Comparison of ENCODE assay signal across 16 cellular contexts in genomic region chr3:23201154-23201838, GRCh38. TPM values are rescaled to one million over a fixed set of nuclear protein-coding genes. Genes with fewer than 3 reads are reported as not detected.
A peak's percentile ranks its signal among the peaks of the same experiment; 100 is the strongest.
DNase-seq lines count a peak whose midpoint lies in the region; ATAC-seq and TF ChIP-seq lines count a peak whose summit lies in the region.
"Had no signal": no experiment of that assay in that cellular context is flagged by ENCODE, and none has a peak within 500 bp of the region (broad histone marks: within the 10 kb centered on the region; RNA-seq: fewer than 3 reads in every experiment).

No MANE protein-coding gene starts in this region.

- H3K9me3 ChIP-seq in osteoblast (ENCODE audit: low read depth, low read length): no peaks in the 10 kb centered on the region
- H3K9me3 ChIP-seq: BLaER1 had no signal

- H4K20me1 ChIP-seq in osteoblast (ENCODE audit: insufficient read depth, low read length): peaks cover 16% of the 10 kb centered on the region

- H3K27me3 ChIP-seq in osteoblast (ENCODE audit: insufficient read depth, low read length): peaks cover 15% of the 10 kb centered on the region

- H3K4me3 ChIP-seq in osteoblast (ENCODE audit: insufficient read depth, low read length) (no peak overlapping the region), coronary artery (no peak overlapping the region)

- H3K27me3 Mint-ChIP-seq in T-helper 1 cell treated with Interleukin-12 subunit alpha and Interleukin-12 subunit beta and Interleukin-4 antibody, amounts not matched to agents 30 μg/mL and 1 μg/mL, for 36 hours (ENCODE audit: low read depth): peaks cover 49% of the 10 kb centered on the region
- peaks cover 26% of the 10 kb centered on the region for H3K27me3 Mint-ChIP-seq in WTC11 (ENCODE audit: low read depth)

- POLR2A ChIA-PET in WTC11 (lab: Charles Lee): no interaction called here

- no peaks in the 10 kb centered on the region for H3K36me3 ChIP-seq in osteoblast (ENCODE audit: insufficient read depth, low read length)
- H3K36me3 ChIP-seq: BLaER1 had no signal

- peaks cover 11% of the 10 kb centered on the region for H3K4me1 ChIP-seq in osteoblast (ENCODE audit: insufficient read depth, low read length)

- H3K36me3 Mint-ChIP-seq in T-helper 1 cell treated with Interleukin-12 subunit alpha and Interleukin-12 subunit beta and Interleukin-4 antibody, amounts not matched to agents 30 μg/mL and 1 μg/mL, for 36 hours (ENCODE audit: low read depth): no peaks in the 10 kb centered on the region
- H3K36me3 Mint-ChIP-seq in WTC11: no peaks in the 10 kb centered on the region

- CTCF ChIA-PET in WTC11 (lab: Charles Lee): no interaction called here

- peak overlapping the region; percentile 41 for H3K4me3 Mint-ChIP-seq in T-helper 1 cell treated with Interleukin-12 subunit alpha and Interleukin-12 subunit beta and Interleukin-4 antibody, amounts not matched to agents 30 μg/mL and 1 μg/mL, for 36 hours
- H3K4me3 Mint-ChIP-seq in WTC11: peak overlapping the region; percentile 80

- H2AFZ ChIP-seq in osteoblast (ENCODE audit: low read length): no peak overlapping the region

- intact Hi-C loops in posterior vena cava (cut with DNase I): no loop called here

- no peaks in the 10 kb centered on the region for H3K9me3 Mint-ChIP-seq in T-helper 1 cell treated with Interleukin-12 subunit alpha and Interleukin-12 subunit beta and Interleukin-4 antibody, amounts not matched to agents 30 μg/mL and 1 μg/mL, for 36 hours
- no peaks in the 10 kb centered on the region for H3K9me3 Mint-ChIP-seq in WTC11

- H3K4me2 ChIP-seq in osteoblast (ENCODE audit: insufficient read depth, low read length): no peak overlapping the region

- peaks cover 32% of the 10 kb centered on the region for H3K79me2 ChIP-seq in osteoblast (ENCODE audit: insufficient read depth, low read length)

- TF ChIP-seq CTCF in WTC11 (IDR thresholded peaks at IDR 0.05): no peak
- no peak for TF ChIP-seq CTCF in osteoblast (IDR thresholded peaks at IDR 0.05; ENCODE audit: extremely low read depth, low read depth, low read length)
- no peak for TF ChIP-seq CTCF in coronary artery (IDR thresholded peaks at IDR 0.05)

- peaks cover 11% of the 10 kb centered on the region for H3K4me1 Mint-ChIP-seq in T-helper 1 cell treated with Interleukin-12 subunit alpha and Interleukin-12 subunit beta and Interleukin-4 antibody, amounts not matched to agents 30 μg/mL and 1 μg/mL, for 36 hours (ENCODE audit: low read depth)
- H3K4me1 Mint-ChIP-seq in WTC11: peaks cover 20% of the 10 kb centered on the region

- H3K27ac Mint-ChIP-seq in T-helper 1 cell treated with Interleukin-12 subunit alpha and Interleukin-12 subunit beta and Interleukin-4 antibody, amounts not matched to agents 30 μg/mL and 1 μg/mL, for 36 hours: no peak overlapping the region
- H3K27ac Mint-ChIP-seq in WTC11: no peak overlapping the region

- ATAC-seq in WTC11: no peak

- DNase-seq in T-helper 1 cell (no peak), WTC11 (ENCODE audit: low spot score) (no peak), dermis blood vessel endothelial cell (peak; percentile 14), osteoblast (ENCODE audit: insufficient read length, low spot score, missing footprints) (peak; percentile 17), posterior vena cava (ENCODE audit: low spot score) (no peak), MV-4-11 (lab: John Stamatoyannopoulos, UW) (no peak), coronary artery (ENCODE audit: low spot score) (no peak)
- DNase-seq: activated naive CD4-positive, alpha-beta T cell; DMS79; NCI-H2029; NCI-H526 treated with DMSO at 0.1 percent for 48 hours; right cardiac atrium had no signal

- no peak overlapping the region for H3K27ac ChIP-seq in osteoblast (ENCODE audit: low read depth, low read length)
- no peak overlapping the region for H3K27ac ChIP-seq in coronary artery
- H3K27ac ChIP-seq: 22Rv1, BLaER1, foreskin keratinocyte had no signal

TF ChIP-seq in WTC11, 78 proteins besides CTCF, POLR2A, EP300 and RAD21:
- TF ChIP-seq TEAD4 (CRISPR knock-in tag; IDR thresholded peaks at IDR 0.05) (no peak), NFATC4 (CRISPR knock-in tag; IDR thresholded peaks at IDR 0.05) (no peak), SMAD3 (CRISPR knock-in tag; IDR thresholded peaks at IDR 0.05; ENCODE audit: borderline replicate concordance) (no peak), PREB (CRISPR knock-in tag; IDR thresholded peaks at IDR 0.05; ENCODE audit: borderline replicate concordance) (no peak), ZNF317 (CRISPR knock-in tag; IDR thresholded peaks at IDR 0.05; ENCODE audit: borderline replicate concordance, low read depth) (no peak), ZBTB43 (CRISPR knock-in tag; IDR thresholded peaks at IDR 0.05) (no peak), ZNF416 (CRISPR knock-in tag; IDR thresholded peaks at IDR 0.05) (no peak), IRF2 (CRISPR knock-in tag; IDR thresholded peaks at IDR 0.05; ENCODE audit: borderline replicate concordance, low read depth) (no peak), ZNF423 (CRISPR knock-in tag; IDR thresholded peaks at IDR 0.05) (no peak), TEAD1 (CRISPR knock-in tag; IDR thresholded peaks at IDR 0.05) (no peak), NR3C1 (CRISPR knock-in tag; conservative IDR thresholded peaks at IDR 0.05; ENCODE audit: low read depth) (no peak)
- TF ChIP-seq, protein P1, sequence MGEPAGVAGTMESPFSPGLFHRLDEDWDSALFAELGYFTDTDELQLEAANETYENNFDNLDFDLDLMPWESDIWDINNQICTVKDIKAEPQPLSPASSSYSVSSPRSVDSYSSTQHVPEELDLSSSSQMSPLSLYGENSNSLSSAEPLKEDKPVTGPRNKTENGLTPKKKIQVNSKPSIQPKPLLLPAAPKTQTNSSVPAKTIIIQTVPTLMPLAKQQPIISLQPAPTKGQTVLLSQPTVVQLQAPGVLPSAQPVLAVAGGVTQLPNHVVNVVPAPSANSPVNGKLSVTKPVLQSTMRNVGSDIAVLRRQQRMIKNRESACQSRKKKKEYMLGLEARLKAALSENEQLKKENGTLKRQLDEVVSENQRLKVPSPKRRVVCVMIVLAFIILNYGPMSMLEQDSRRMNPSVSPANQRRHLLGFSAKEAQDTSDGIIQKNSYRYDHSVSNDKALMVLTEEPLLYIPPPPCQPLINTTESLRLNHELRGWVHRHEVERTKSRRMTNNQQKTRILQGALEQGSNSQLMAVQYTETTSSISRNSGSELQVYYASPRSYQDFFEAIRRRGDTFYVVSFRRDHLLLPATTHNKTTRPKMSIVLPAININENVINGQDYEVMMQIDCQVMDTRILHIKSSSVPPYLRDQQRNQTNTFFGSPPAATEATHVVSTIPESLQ (CRISPR knock-in tag; IDR thresholded peaks at IDR 0.05): no peak

RNA-seq across cellular contexts. Expression of gene UBE2E2, which starts 1.8 kb away (rescaled TPM):
- total RNA-seq in WTC11 (2021) (53.8 to 62.8 TPM (median 54.9 TPM) in 3 replicates), dermis blood vessel endothelial cell (28.0 and 32.2 TPM in 2 replicates), osteoblast (49.6 and 59.2 TPM in 2 replicates), posterior vena cava (10 to 100 TPM; 61.1 to 65.5 TPM)

Comparison
In these comparisons a context has a peak if more than half of its experiments do, and no peak if none do; other contexts are left out.
1. DNase-seq: peak in dermis blood vessel endothelial cell (single experiment) and osteoblast (single experiment); none in T-helper 1 cell (0 of 5), WTC11 (single experiment), posterior vena cava (single experiment), MV-4-11 (single experiment) and coronary artery (single experiment).